10 cellular contexts compared by ENCODE assay signal in the genomic region with DNA sequence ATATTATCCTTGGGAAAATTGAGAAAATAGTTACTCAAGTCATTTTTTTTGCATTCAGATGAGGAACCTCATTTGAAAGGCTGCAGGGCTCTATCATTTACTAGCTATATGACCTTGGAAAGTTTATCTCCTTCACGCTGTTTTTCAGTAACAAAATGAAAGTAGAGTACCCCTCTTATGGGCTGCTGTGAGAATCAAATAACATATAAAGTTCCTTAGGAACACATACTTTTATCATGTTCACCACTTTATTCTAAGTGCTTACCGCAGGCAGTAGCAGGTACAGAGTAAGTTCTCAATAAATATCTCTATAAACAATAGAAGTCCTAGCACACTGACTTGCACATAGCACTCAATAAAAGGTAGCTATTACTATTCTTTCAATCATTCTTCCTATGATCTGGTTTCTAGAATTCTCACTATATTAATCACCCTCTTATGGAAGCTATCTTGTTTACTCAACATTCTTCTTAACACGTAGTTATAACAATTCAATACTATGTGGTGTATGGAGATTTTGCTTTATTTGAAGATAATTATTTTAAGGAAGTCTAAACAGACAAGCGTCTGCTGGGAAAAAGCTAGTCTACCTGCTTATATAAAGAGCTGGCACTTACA. TPM values are rescaled to one million over a fixed set of nuclear protein-coding genes. Genes with fewer than 3 reads are reported as not detected.
DNase-seq lines count a peak whose midpoint lies in the region; ATAC-seq, FAIRE-seq and TF ChIP-seq lines count a peak whose summit lies in the region.
"Had no signal": no experiment of that assay in that cellular context is flagged by ENCODE, and none has a peak within 500 bp of the region (broad histone marks: within the 10 kb centered on the region; RNA-seq: fewer than 3 reads in every experiment).

No MANE protein-coding gene starts in this region.

- H3K4me2 ChIP-seq in SU-DHL-6 (ENCODE audit: low read depth, low read length, poor library complexity, severe bottlenecking) = peak overlapping the region; percentile 91

- no peak for FAIRE-seq in small intestine (lab: Jason Lieb, UNC)

- peaks cover 9% of the 10 kb centered on the region; the same call in 1 of the 2 replicates for H3K36me3 ChIP-seq in SU-DHL-6 (ENCODE audit: low read length)
- H3K36me3 ChIP-seq in spleen = peaks cover 0 to 10% (median 3%) of the 10 kb centered on the region in 6 donors
- H3K36me3 ChIP-seq in small intestine (ENCODE audit: control insufficient read depth in 2 of 2, insufficient read depth in 2 of 2, low read length in 2 of 2) = no peaks in the 10 kb centered on the region

- no peak for TF ChIP-seq CTCF in SU-DHL-6 (IDR thresholded peaks at IDR 0.05; ENCODE audit: insufficient read depth, low read length, poor library complexity, severe bottlenecking)
- TF ChIP-seq CTCF in fibroblast of villous mesenchyme (IDR thresholded peaks at IDR 0.05; ENCODE audit: insufficient read depth, low read depth, low read length) = no peak
- TF ChIP-seq CTCF in spleen (IDR thresholded peaks at IDR 0.05 in 8 of 11, conservative IDR thresholded peaks at IDR 0.05 in 3 of 11) = no peak

- TF ChIP-seq POLR2A in spleen (IDR thresholded peaks at IDR 0.05) = no peak

- no peaks in the 10 kb centered on the region for H4K20me1 ChIP-seq in SU-DHL-6 (ENCODE audit: low read depth, low read length)

- H2AFZ ChIP-seq in SU-DHL-6 (ENCODE audit: low read depth, low read length, severe bottlenecking) = no peak overlapping the region

- H3K27ac Mint-ChIP-seq in activated CD4-positive, alpha-beta T cell treated with anti-CD3 and anti-CD28 coated beads, Interleukin-2, amount 10 ng/mL, durations not matched to agents 24 days and 14 days = no peak overlapping the region

- no peaks in the 10 kb centered on the region for H3K9me2 ChIP-seq in SU-DHL-6 (replicated peaks; ENCODE audit: insufficient read depth, low read length)

- no peak for ATAC-seq in esophagus mucosa
- ATAC-seq: sciatic nerve had no signal

- H3K27me3 Mint-ChIP-seq in activated CD4-positive, alpha-beta T cell treated with anti-CD3 and anti-CD28 coated beads, Interleukin-2, amount 10 ng/mL, durations not matched to agents 24 days and 14 days = peaks cover 2% of the 10 kb centered on the region

- intact Hi-C loops in activated CD4-positive, alpha-beta T cell treated with anti-CD3 and anti-CD28 coated beads, Interleukin-2, amount 10 ng/mL, durations not matched to agents 24 days and 14 days (cut with micrococcal nuclease) = loop anchor here (2.0 kb wide), 1 partner anchor 52 kb away; no protein-coding TSS in a partner anchor
- intact Hi-C loops in spleen (cut with DNase I; ENCODE audit: low total_unique reads) = no loop called here

- peak overlapping the region; percentile 92 for H3K4me3 Mint-ChIP-seq in activated CD4-positive, alpha-beta T cell treated with anti-CD3 and anti-CD28 coated beads, Interleukin-2, amount 10 ng/mL, durations not matched to agents 24 days and 14 days

- H3K9me3 ChIP-seq in SU-DHL-6 (ENCODE audit: insufficient read depth, low read length) (no peaks in the 10 kb centered on the region), spleen (no peaks in the 10 kb centered on the region), small intestine (ENCODE audit: control insufficient read depth, low read depth) (no peaks in the 10 kb centered on the region)

- no peaks in the 10 kb centered on the region for H3K27me3 ChIP-seq in SU-DHL-6 (ENCODE audit: low read length)
- no peaks in the 10 kb centered on the region for H3K27me3 ChIP-seq in spleen (replicated peaks in 1 of 7)
- H3K27me3 ChIP-seq in small intestine (ENCODE audit: control insufficient read depth in 2 of 2, insufficient read depth in 2 of 2, low read length in 2 of 2) = no peaks in the 10 kb centered on the region

- H3K9ac ChIP-seq in SU-DHL-6 (ENCODE audit: low read length) = no peak overlapping the region

- peaks cover 44% of the 10 kb centered on the region for H3K79me2 ChIP-seq in SU-DHL-6 (ENCODE audit: insufficient read depth, low read length)

- WGBS in spleen, 5 donors = 78 to 86% (median 82%) methylated on average over 4 of the region's 4 CpGs
- 46 to 74% (median 64%) methylated on average over 4 of the region's 4 CpGs for WGBS in small intestine, 3 donors

- H3K27ac ChIP-seq in SU-DHL-6 (ENCODE audit: low read depth, low read length) (no peak overlapping the region), spleen (peak overlapping the region in 7 of 8 donors; percentile 9 to 99 (median 98)), small intestine (ENCODE audit: low read depth in 1 of 2, low read length in 1 of 2) (no peak overlapping the region)

- DNase-seq in activated CD4-positive, alpha-beta T cell treated with anti-CD3 and anti-CD28 coated beads, Interleukin-2, amount 10 ng/mL, durations not matched to agents 24 days and 14 days = no peak
- DNase-seq in activated CD4-positive, alpha-beta T cell treated with anti-CD3 and anti-CD28 coated beads, Interleukin-2, amount 50 U/mL, for 4 hours = no peak
- no peak for DNase-seq in fibroblast of villous mesenchyme (ENCODE audit: low read depth)
- DNase-seq in spleen = no peak
- no peak for DNase-seq in small intestine
- DNase-seq in NCI-H1436 (lab: John Stamatoyannopoulos, UW) = no peak
- DNase-seq: H7 had no signal

- H3K4me3 ChIP-seq in SU-DHL-6 (ENCODE audit: insufficient read depth, low read length, poor library complexity, severe bottlenecking) (no peak overlapping the region), fibroblast of villous mesenchyme (ENCODE audit: low read depth, low read length) (peak overlapping the region; percentile 90), spleen (peak overlapping the region in 2 of 8 donors; percentile 55 to 77), small intestine (ENCODE audit: low read depth in 1 of 2, low read length in 2 of 2) (no peak overlapping the region)

- peaks cover 26% of the 10 kb centered on the region for H3K36me3 Mint-ChIP-seq in activated CD4-positive, alpha-beta T cell treated with anti-CD3 and anti-CD28 coated beads, Interleukin-2, amount 10 ng/mL, durations not matched to agents 24 days and 14 days (ENCODE audit: low read depth)

- peaks cover 29% of the 10 kb centered on the region for H3K4me1 Mint-ChIP-seq in activated CD4-positive, alpha-beta T cell treated with anti-CD3 and anti-CD28 coated beads, Interleukin-2, amount 10 ng/mL, durations not matched to agents 24 days and 14 days

- H3F3A ChIP-seq in SU-DHL-6 (ENCODE audit: insufficient read depth) = no peaks in the 10 kb centered on the region

- no peaks in the 10 kb centered on the region for H3K9me3 Mint-ChIP-seq in activated CD4-positive, alpha-beta T cell treated with anti-CD3 and anti-CD28 coated beads, Interleukin-2, amount 10 ng/mL, durations not matched to agents 24 days and 14 days

- H3K4me1 ChIP-seq in spleen (peaks cover 0 to 57% (median 48%) of the 10 kb centered on the region in 6 donors), small intestine (ENCODE audit: control insufficient read depth in 2 of 2, insufficient read depth in 1 of 2, low read depth in 1 of 2, low read length in 1 of 2) (peaks cover 0 to 2% of the 10 kb centered on the region in 2 donors)

RNA-seq across cellular contexts. Expression of a gene that starts 1.9 kb away (rescaled TPM):
- 6.4 and 6.8 TPM in 2 replicates for total RNA-seq in activated CD4-positive, alpha-beta T cell treated with anti-CD3 and anti-CD28 coated beads, Interleukin-2, amount 10 ng/mL, durations not matched to agents 24 days and 14 days
- total RNA-seq in fibroblast of villous mesenchyme (2.9 and 3.5 TPM in 2 replicates), spleen (10 to 100 TPM in 4 of 7 donors, 1 to 10 TPM in 3; 6.9 to 13.9 (median 10.4) TPM), esophagus mucosa (2.9 TPM)
- polyA plus RNA-seq in spleen (10 to 100 TPM; 12.1 to 15.2 (median 14.4) TPM), small intestine (10 to 100 TPM in 1 of 3 donors, 1 to 10 TPM in 2; 9.3 to 12.1 (median 10.0) TPM)

RNA-seq across cellular contexts. Expression of a gene that starts 2.1 kb away (rescaled TPM):
- 40.1 and 42.5 TPM in 2 replicates for total RNA-seq in activated CD4-positive, alpha-beta T cell treated with anti-CD3 and anti-CD28 coated beads, Interleukin-2, amount 10 ng/mL, durations not matched to agents 24 days and 14 days
- total RNA-seq in fibroblast of villous mesenchyme = 30.6 and 53.1 TPM in 2 replicates
- 10 to 100 TPM; 20.8 to 35.3 (median 25.9) TPM for total RNA-seq in spleen
- polyA plus RNA-seq in spleen = 10 to 100 TPM in 2 of 3 donors, 1 to 10 TPM in 1; 8.0 to 15.3 (median 10.6) TPM
- polyA plus RNA-seq in small intestine = 10 to 100 TPM; 17.0 to 21.4 (median 20.8) TPM
- 20.2 TPM for total RNA-seq in esophagus mucosa

RNA-seq across cellular contexts. Expression of a gene that starts 40.9 kb away (rescaled TPM):
- total RNA-seq in activated CD4-positive, alpha-beta T cell treated with anti-CD3 and anti-CD28 coated beads, Interleukin-2, amount 10 ng/mL, durations not matched to agents 24 days and 14 days = 98.6 and 99.5 TPM in 2 replicates
- 166 and 174 TPM in 2 replicates for total RNA-seq in fibroblast of villous mesenchyme
- total RNA-seq in spleen = 100 to 1,000 TPM in 2 of 7 donors, 10 to 100 TPM in 5; 57.3 to 118 (median 80.9) TPM
- 10 to 100 TPM; 46.4 to 70.8 (median 52.9) TPM for polyA plus RNA-seq in spleen
- polyA plus RNA-seq in small intestine = 10 to 100 TPM; 24.8 to 43.5 (median 28.6) TPM
- total RNA-seq in esophagus mucosa = 71.5 TPM

Comparison
In these comparisons a context has a peak if more than half of its experiments do, and no peak if none do; other contexts are left out.
1. H3K27ac ChIP-seq: peak in spleen (7 of 8); none in SU-DHL-6 (single experiment) and small intestine (0 of 2).